7 cellular contexts compared by ENCODE assay signal in genomic region chr13:105703843-105704242, GRCh38.
"Had no signal": no experiment of that assay in that cellular context is flagged by ENCODE, and none has a peak within 500 bp of the region (broad histone marks: within the 10 kb centered on the region; RNA-seq: fewer than 3 reads in every experiment).

No MANE protein-coding gene starts in this region.

- H3K36me3 Mint-ChIP-seq: IgD-negative memory B cell had no signal

- H3K27ac ChIP-seq: HL-60 had no signal

- H3K27me3 Mint-ChIP-seq: IgD-negative memory B cell had no signal

- H3K4me1 Mint-ChIP-seq: IgD-negative memory B cell had no signal

- DNase-seq: GOT3, H9, HCEC 1CT, HFFc6, KG1 had no signal

- H3K4me3 Mint-ChIP-seq: H9, HFFc6, IgD-negative memory B cell had no signal

- H3K27ac Mint-ChIP-seq: H9, HFFc6, IgD-negative memory B cell had no signal
